In the genomic region with DNA sequence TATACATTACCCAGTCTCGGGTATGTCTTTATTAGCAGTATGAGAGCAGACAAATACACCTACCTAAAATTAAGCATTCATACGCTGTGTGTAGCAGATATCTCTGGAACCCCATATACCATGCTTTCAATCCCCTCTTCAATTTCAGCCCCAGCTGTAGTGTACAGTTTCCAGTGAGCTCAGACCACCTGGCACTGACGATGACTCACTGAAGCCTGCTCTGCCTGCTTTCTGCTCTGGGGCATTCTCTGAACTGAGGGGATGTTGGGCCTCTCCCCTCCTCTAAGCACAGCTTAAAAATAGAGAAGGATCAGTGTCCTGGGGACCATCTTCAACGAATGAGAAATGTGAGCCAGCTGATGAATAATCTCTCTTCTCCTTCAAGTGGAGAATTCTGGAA, we compare ENCODE assay signal across 16 cellular contexts. TPM values are rescaled to one million over a fixed set of nuclear protein-coding genes. Genes with fewer than 3 reads are reported as not detected.
DNase-seq lines count a peak whose midpoint lies in the region; ATAC-seq, FAIRE-seq and TF ChIP-seq lines count a peak whose summit lies in the region.
"Had no signal": no experiment of that assay in that cellular context is flagged by ENCODE, and none has a peak within 500 bp of the region (broad histone marks: within the 10 kb centered on the region; RNA-seq: fewer than 3 reads in every experiment).

No MANE protein-coding gene starts in this region.

- WGBS in A549 (ENCODE audit: missing lambda C conversion rate), result 85% methylated on average over 4 of the region's 4 CpGs
- WGBS in psoas muscle, 3 donors, result 51 to 64% (median 53%) methylated on average over 4 of the region's 4 CpGs

- TF ChIP-seq POLR2A in A549 (IDR thresholded peaks at IDR 0.05; ENCODE audit: low read length), result no peak

- TF ChIP-seq RAD21 in A549 (conservative IDR thresholded peaks at IDR 0.05 in 1 of 2, IDR thresholded peaks at IDR 0.05 in 1 of 2), result no peak

- no peaks in the 10 kb centered on the region for H3K36me3 ChIP-seq in psoas muscle (ENCODE audit: insufficient read depth in 1 of 2, low read depth in 1 of 2)
- H3K36me3 ChIP-seq: BE2C had no signal

- CTCF ChIA-PET in A549 (lab: Yijun Ruan, JAX), result interaction anchor here (0.9 to 1.3 kb wide), 4 partner anchors 9 to 147 kb away, joined by 3 to 4 read pairs (median 3); a partner anchor contains a TSS

- no peak for TF ChIP-seq EP300 in A549 (IDR thresholded peaks at IDR 0.05)

- no peak overlapping the region for H3K4me2 ChIP-seq in A549
- H3K4me2 ChIP-seq: hepatocyte had no signal

- no peak overlapping the region for H3K4me3 ChIP-seq in A549
- H3K4me3 ChIP-seq in fibroblast of mammary gland (ENCODE audit: control insufficient read depth, low read depth, low read length), result no peak overlapping the region
- no peak overlapping the region for H3K4me3 ChIP-seq in psoas muscle
- H3K4me3 ChIP-seq: body of pancreas, hepatocyte had no signal

- FAIRE-seq in A549 (lab: Jason Lieb, UNC), result no peak

- no peak for DNase-seq in A549 (ENCODE audit: low read depth in 1 of 2, low spot score in 1 of 2)
- DNase-seq in ELR (ENCODE audit: low read depth), result peak; percentile 31
- DNase-seq in RKO (ENCODE audit: low spot score), result peak; percentile 13
- peak; percentile 28 for DNase-seq in fibroblast of mammary gland (ENCODE audit: low read depth)
- no peak for DNase-seq in AML-193 (lab: John Stamatoyannopoulos, UW)
- DNase-seq in psoas muscle, result no peak
- DNase-seq in NK-92 (lab: John Stamatoyannopoulos, UW; ENCODE audit: unreplicated experiment), result no peak
- no peak for DNase-seq in central memory CD4-positive, alpha-beta T cell
- DNase-seq: BE2C, endodermal cell, NCI-H1048, NCI-H446 had no signal

- H3K9me3 ChIP-seq in A549, result no peaks in the 10 kb centered on the region
- no peaks in the 10 kb centered on the region for H3K9me3 ChIP-seq in psoas muscle
- H3K9me3 ChIP-seq: BE2C, body of pancreas had no signal

- no peaks in the 10 kb centered on the region for H3K27me3 ChIP-seq in psoas muscle (ENCODE audit: insufficient read depth in 3 of 3, low read length in 2 of 3)
- H3K27me3 ChIP-seq: BE2C, body of pancreas, hepatocyte had no signal

- intact Hi-C loops in psoas muscle (cut with DNase I), result no loop called here

- H3K27ac ChIP-seq in A549 (peak overlapping the region in 1 of 2 experiments; percentile 25; a peak in 1 of 6 replicates), psoas muscle (no peak overlapping the region)
- H3K27ac ChIP-seq: body of pancreas, hepatocyte, RWPE1 had no signal

- ATAC-seq in A549 (peak; percentile 30 to 36; a peak in 3 of 6 replicates), psoas muscle (no peak)
- ATAC-seq: body of pancreas had no signal

- TF ChIP-seq CTCF in A549 (IDR thresholded peaks at IDR 0.05), result no peak
- no peak for TF ChIP-seq CTCF in fibroblast of mammary gland (conservative IDR thresholded peaks at IDR 0.05; ENCODE audit: control insufficient read depth, insufficient read depth, low read depth, low read length)
- no peak for TF ChIP-seq CTCF in psoas muscle (IDR thresholded peaks at IDR 0.05)

- no peaks in the 10 kb centered on the region for H3K4me1 ChIP-seq in A549
- H3K4me1 ChIP-seq in psoas muscle, result no peaks in the 10 kb centered on the region
- H3K4me1 ChIP-seq: BE2C, body of pancreas had no signal

- POLR2A ChIA-PET in A549 (lab: Yijun Ruan, JAX), result interaction anchor here (1.5 kb wide), 1 partner anchor 9 kb away, joined by 4 read pairs; no protein-coding TSS in a partner anchor

TF ChIP-seq in A549, 52 proteins besides CTCF, POLR2A, EP300 and RAD21:
- TF ChIP-seq, protein P1, sequence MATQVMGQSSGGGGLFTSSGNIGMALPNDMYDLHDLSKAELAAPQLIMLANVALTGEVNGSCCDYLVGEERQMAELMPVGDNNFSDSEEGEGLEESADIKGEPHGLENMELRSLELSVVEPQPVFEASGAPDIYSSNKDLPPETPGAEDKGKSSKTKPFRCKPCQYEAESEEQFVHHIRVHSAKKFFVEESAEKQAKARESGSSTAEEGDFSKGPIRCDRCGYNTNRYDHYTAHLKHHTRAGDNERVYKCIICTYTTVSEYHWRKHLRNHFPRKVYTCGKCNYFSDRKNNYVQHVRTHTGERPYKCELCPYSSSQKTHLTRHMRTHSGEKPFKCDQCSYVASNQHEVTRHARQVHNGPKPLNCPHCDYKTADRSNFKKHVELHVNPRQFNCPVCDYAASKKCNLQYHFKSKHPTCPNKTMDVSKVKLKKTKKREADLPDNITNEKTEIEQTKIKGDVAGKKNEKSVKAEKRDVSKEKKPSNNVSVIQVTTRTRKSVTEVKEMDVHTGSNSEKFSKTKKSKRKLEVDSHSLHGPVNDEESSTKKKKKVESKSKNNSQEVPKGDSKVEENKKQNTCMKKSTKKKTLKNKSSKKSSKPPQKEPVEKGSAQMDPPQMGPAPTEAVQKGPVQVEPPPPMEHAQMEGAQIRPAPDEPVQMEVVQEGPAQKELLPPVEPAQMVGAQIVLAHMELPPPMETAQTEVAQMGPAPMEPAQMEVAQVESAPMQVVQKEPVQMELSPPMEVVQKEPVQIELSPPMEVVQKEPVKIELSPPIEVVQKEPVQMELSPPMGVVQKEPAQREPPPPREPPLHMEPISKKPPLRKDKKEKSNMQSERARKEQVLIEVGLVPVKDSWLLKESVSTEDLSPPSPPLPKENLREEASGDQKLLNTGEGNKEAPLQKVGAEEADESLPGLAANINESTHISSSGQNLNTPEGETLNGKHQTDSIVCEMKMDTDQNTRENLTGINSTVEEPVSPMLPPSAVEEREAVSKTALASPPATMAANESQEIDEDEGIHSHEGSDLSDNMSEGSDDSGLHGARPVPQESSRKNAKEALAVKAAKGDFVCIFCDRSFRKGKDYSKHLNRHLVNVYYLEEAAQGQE (IDR thresholded peaks at IDR 0.05), result no peak
- no peak for TF ChIP-seq RNF2 (IDR thresholded peaks at IDR 0.05; ENCODE audit: borderline replicate concordance, low read depth)
- no peak for TF ChIP-seq ZSCAN20 (CRISPR knock-in tag; IDR thresholded peaks at IDR 0.05)
- TF ChIP-seq, protein P2, sequence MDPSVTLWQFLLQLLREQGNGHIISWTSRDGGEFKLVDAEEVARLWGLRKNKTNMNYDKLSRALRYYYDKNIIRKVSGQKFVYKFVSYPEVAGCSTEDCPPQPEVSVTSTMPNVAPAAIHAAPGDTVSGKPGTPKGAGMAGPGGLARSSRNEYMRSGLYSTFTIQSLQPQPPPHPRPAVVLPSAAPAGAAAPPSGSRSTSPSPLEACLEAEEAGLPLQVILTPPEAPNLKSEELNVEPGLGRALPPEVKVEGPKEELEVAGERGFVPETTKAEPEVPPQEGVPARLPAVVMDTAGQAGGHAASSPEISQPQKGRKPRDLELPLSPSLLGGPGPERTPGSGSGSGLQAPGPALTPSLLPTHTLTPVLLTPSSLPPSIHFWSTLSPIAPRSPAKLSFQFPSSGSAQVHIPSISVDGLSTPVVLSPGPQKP (IDR thresholded peaks at IDR 0.05; ENCODE audit: low read depth, low read length), result no peak
- TF ChIP-seq, protein P3, sequence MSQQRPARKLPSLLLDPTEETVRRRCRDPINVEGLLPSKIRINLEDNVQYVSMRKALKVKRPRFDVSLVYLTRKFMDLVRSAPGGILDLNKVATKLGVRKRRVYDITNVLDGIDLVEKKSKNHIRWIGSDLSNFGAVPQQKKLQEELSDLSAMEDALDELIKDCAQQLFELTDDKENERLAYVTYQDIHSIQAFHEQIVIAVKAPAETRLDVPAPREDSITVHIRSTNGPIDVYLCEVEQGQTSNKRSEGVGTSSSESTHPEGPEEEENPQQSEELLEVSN (IDR thresholded peaks at IDR 0.05; ENCODE audit: borderline replicate concordance, low read depth), result no peak
- TF ChIP-seq, protein P4, sequence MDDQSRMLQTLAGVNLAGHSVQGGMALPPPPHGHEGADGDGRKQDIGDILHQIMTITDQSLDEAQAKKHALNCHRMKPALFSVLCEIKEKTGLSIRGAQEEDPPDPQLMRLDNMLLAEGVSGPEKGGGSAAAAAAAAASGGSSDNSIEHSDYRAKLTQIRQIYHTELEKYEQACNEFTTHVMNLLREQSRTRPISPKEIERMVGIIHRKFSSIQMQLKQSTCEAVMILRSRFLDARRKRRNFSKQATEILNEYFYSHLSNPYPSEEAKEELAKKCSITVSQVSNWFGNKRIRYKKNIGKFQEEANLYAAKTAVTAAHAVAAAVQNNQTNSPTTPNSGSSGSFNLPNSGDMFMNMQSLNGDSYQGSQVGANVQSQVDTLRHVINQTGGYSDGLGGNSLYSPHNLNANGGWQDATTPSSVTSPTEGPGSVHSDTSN (IDR thresholded peaks at IDR 0.05), result no peak
- TF ChIP-seq MAZ (IDR thresholded peaks at IDR 0.05; ENCODE audit: borderline replicate concordance, low read depth, low read length), result no peak
- TF ChIP-seq CBX2 (IDR thresholded peaks at IDR 0.05; ENCODE audit: borderline replicate concordance, low read depth), result no peak
- TF ChIP-seq POLR2AphosphoS2 (conservative IDR thresholded peaks at IDR 0.05; ENCODE audit: low read length), result no peak
- TF ChIP-seq ZNF302 (CRISPR knock-in tag; IDR thresholded peaks at IDR 0.05), result no peak
- no peak for TF ChIP-seq FOXS1 (CRISPR knock-in tag; IDR thresholded peaks at IDR 0.05)
- no peak for TF ChIP-seq HEYL (CRISPR knock-in tag; IDR thresholded peaks at IDR 0.05)
- TF ChIP-seq TFCP2L1 (CRISPR knock-in tag; IDR thresholded peaks at IDR 0.05), result no peak
- TF ChIP-seq RCOR1 (IDR thresholded peaks at IDR 0.05; ENCODE audit: low read depth, low read length), result no peak

RNA-seq across cellular contexts. Expression of a gene that starts 8.7 kb away (rescaled TPM):
- polyA plus RNA-seq in A549 (2011; rRNA removed), result 3.4 and 6.5 TPM in 2 replicates
- polyA plus RNA-seq in A549 (2012; cell fraction: cytosol; rRNA removed), result 0.57 and 1.3 TPM in 2 replicates
- 0.18 and 0.47 TPM in 2 replicates for polyA plus RNA-seq in A549 (2012; cell fraction: nucleus; rRNA removed)
- 0.43 to 1.1 TPM (median 0.45 TPM) in 3 replicates for polyA plus RNA-seq in A549 (2017; fragmentation: RNase III; extraction: RNeasy Plus Mini Kit Qiagen cat#74134 plus additional on column Dnase treatment)
- 1.8 and 2.7 TPM in 2 replicates for polyA minus RNA-seq in A549 (2011; rRNA and poly(A)+ RNA removed)
- total RNA-seq in psoas muscle, result under 1 TPM in 2 of 4 donors, not detected in 2; 0.59 to 0.92 TPM
- under 1 TPM in 2 of 3 donors, not detected in 1; 0.18 to 0.36 TPM for polyA plus RNA-seq in psoas muscle
- total RNA-seq: endodermal cell had no signal

RNA-seq across cellular contexts. Expression of a gene that starts 59.3 kb away (rescaled TPM):
- polyA plus RNA-seq in A549 (2011; rRNA removed) (not detected in 2 replicates), A549 (2017; fragmentation: RNase III; extraction: RNeasy Plus Mini Kit Qiagen cat#74134 plus additional on column Dnase treatment) (not detected in 3 replicates), psoas muscle (not detected)
- polyA plus RNA-seq in A549 (2012; cell fraction: cytosol; rRNA removed), result not detected in 2 replicates
- not detected in 2 replicates for polyA plus RNA-seq in A549 (2012; cell fraction: nucleus; rRNA removed)
- polyA minus RNA-seq in A549 (2011; rRNA and poly(A)+ RNA removed), result not detected in 2 replicates
- total RNA-seq in psoas muscle, result not detected
- total RNA-seq: body of pancreas, endodermal cell, hepatocyte, lung microvascular endothelial cell had no signal
- polyA plus RNA-seq: hepatocyte had no signal

Comparison
In these comparisons a context has a peak if more than half of its experiments do, and no peak if none do; other contexts are left out.
1. ATAC-seq: peak in A549 (2 of 2); none in psoas muscle (0 of 4).
2. DNase-seq: peak in ELR (single experiment), RKO (single experiment) and fibroblast of mammary gland (single experiment); none in A549 (0 of 2), AML-193 (0 of 2), psoas muscle (0 of 2), NK-92 (single experiment) and central memory CD4-positive, alpha-beta T cell (single experiment).